ENCODE assay signal across 9 cellular contexts in genomic region chr14:23093993-23094665, GRCh38. TPM values are rescaled to one million over a fixed set of nuclear protein-coding genes. Genes with fewer than 3 reads are reported as not detected.
DNase-seq lines count a peak whose midpoint lies in the region; ATAC-seq, FAIRE-seq and TF ChIP-seq lines count a peak whose summit lies in the region.
"Had no signal": no experiment of that assay in that cellular context is flagged by ENCODE, and none has a peak within 500 bp of the region (broad histone marks: within the 10 kb centered on the region; RNA-seq: fewer than 3 reads in every experiment).

No MANE protein-coding gene starts in this region.

- H3K4me2 ChIP-seq in A549: peak overlapping the region; percentile 98

- H3K27ac Mint-ChIP-seq in natural killer cell treated with Interleukin-12 subunit alpha and Interleukin-12 subunit beta and Interleukin-15 and Interleukin-18, amount 100 ng/mL, for 72 hours: no peak overlapping the region

- H3K27ac ChIP-seq in A549 (peak overlapping the region; percentile 89 to 97), right lobe of liver (peak overlapping the region; percentile 95 to 99 (median 96))

- WGBS in A549 (ENCODE audit: missing lambda C conversion rate): 3% methylated on average over 10 of the region's 14 CpGs
- under 1% methylated on average over 14 of the region's 14 CpGs for WGBS in right lobe of liver (ENCODE audit: insufficient coverage, low coverage, low lambda C conversion rate, missing lambda C conversion rate)

- H3K27me3 Mint-ChIP-seq in natural killer cell treated with Interleukin-12 subunit alpha and Interleukin-12 subunit beta and Interleukin-15 and Interleukin-18, amount 100 ng/mL, for 72 hours: no peaks in the 10 kb centered on the region

- CTCF ChIA-PET in A549 (lab: Yijun Ruan, JAX): interaction anchor here (0.9 to 5.2 kb wide), 17 partner anchors 10 to 216 kb away, joined by 3 to 71 read pairs (median 6); partner anchors contain the start of gene CDH24

- POLR2A ChIA-PET in A549 (lab: Yijun Ruan, JAX): interaction anchor here (0.5 to 2.7 kb wide), 23 partner anchors 9 to 227 kb away, joined by 3 to 36 read pairs (median 7); partner anchors contain the start of genes BCL2L2, HAUS4, PABPN1 and PPP1R3E

- in situ Hi-C loops in astrocyte of the cerebellum (cut with HindIII; ENCODE audit: low sequenced_read_pairs): loop anchor here (5.0 to 10.0 kb wide), 2 partner anchors 89 to 93 kb away; no protein-coding TSS in a partner anchor

- H3K9me3 Mint-ChIP-seq in natural killer cell treated with Interleukin-12 subunit alpha and Interleukin-12 subunit beta and Interleukin-15 and Interleukin-18, amount 100 ng/mL, for 72 hours: no peaks in the 10 kb centered on the region

- peaks cover 16 to 34% of the 10 kb centered on the region in 2 donors for H3K4me1 Mint-ChIP-seq in natural killer cell treated with Interleukin-12 subunit alpha and Interleukin-12 subunit beta and Interleukin-15 and Interleukin-18, amount 100 ng/mL, for 72 hours (ENCODE audit: low read depth in 2 of 2)

- TF ChIP-seq CTCF in A549 (IDR thresholded peaks at IDR 0.05) (peak; percentile 14; the same call in 1 of the 3 replicates), astrocyte of the cerebellum (IDR thresholded peaks at IDR 0.05; ENCODE audit: low read depth, low read length, missing control alignments) (peak; percentile 47), right lobe of liver (IDR thresholded peaks at IDR 0.05) (no peak)

- 0 out of 5 replicates have a peak, but pooled peaks of 1 of the 2 experiments have one; percentile 4 for TF ChIP-seq RAD21 in A549 (conservative IDR thresholded peaks at IDR 0.05 in 1 of 2, IDR thresholded peaks at IDR 0.05 in 1 of 2)

- TF ChIP-seq POLR2A in A549 (IDR thresholded peaks at IDR 0.05; ENCODE audit: low read length) (no peak), right lobe of liver (IDR thresholded peaks at IDR 0.05) (no peak)

- H3K4me3 ChIP-seq in A549 (peak overlapping the region; percentile 62), astrocyte of the cerebellum (ENCODE audit: low read depth, low read length) (peak overlapping the region; percentile 92), right lobe of liver (peak overlapping the region; percentile 79 to 91 (median 86))

- H3K36me3 ChIP-seq in right lobe of liver: peaks cover 12 to 47% (median 17%) of the 10 kb centered on the region in 4 donors

- H3K4me3 Mint-ChIP-seq in natural killer cell treated with Interleukin-12 subunit alpha and Interleukin-12 subunit beta and Interleukin-15 and Interleukin-18, amount 100 ng/mL, for 72 hours: no peak overlapping the region

- FAIRE-seq in A549 (lab: Jason Lieb, UNC): no peak

- H3K27me3 ChIP-seq in right lobe of liver: no peaks in the 10 kb centered on the region

- DNase-seq in A549 (ENCODE audit: low read depth in 1 of 2, low spot score in 1 of 2) (peak in 1 of 2 experiments; percentile 90), astrocyte of the cerebellum (ENCODE audit: low read depth) (no peak), right lobe of liver (no peak), SKM-1 (lab: John Stamatoyannopoulos, UW; ENCODE audit: unreplicated experiment) (no peak)
- no peak for DNase-seq in natural killer cell treated with Interleukin-12 subunit alpha and Interleukin-12 subunit beta and Interleukin-15 and Interleukin-18, amount 100 ng/mL, for 72 hours (ENCODE audit: low spot score)

- no peak for TF ChIP-seq EP300 in A549 (IDR thresholded peaks at IDR 0.05)

- intact Hi-C loops in right lobe of liver (cut with DNase I): no loop called here

- no peaks in the 10 kb centered on the region for H3K9me3 ChIP-seq in A549
- H3K9me3 ChIP-seq in right lobe of liver: no peaks in the 10 kb centered on the region

- ATAC-seq in A549 (peak in 1 of 2 experiments; percentile 69; a peak in 3 of 6 replicates), GM21576 (IDR thresholded peaks at IDR 0.05; ENCODE audit: unreplicated experiment) (peak; percentile 21), right lobe of liver (no peak), HG03469 (IDR thresholded peaks at IDR 0.05; ENCODE audit: unreplicated experiment) (no peak), HG03039 (IDR thresholded peaks at IDR 0.05; ENCODE audit: unreplicated experiment) (no peak)
- ATAC-seq in natural killer cell treated with Interleukin-12 subunit alpha and Interleukin-12 subunit beta and Interleukin-15 and Interleukin-18, amount 100 ng/mL, for 72 hours: no peak

- H3K4me1 ChIP-seq in A549: peaks cover 23% of the 10 kb centered on the region
- H3K4me1 ChIP-seq in right lobe of liver: peaks cover 0 to 29% (median 8%) of the 10 kb centered on the region in 4 donors

- H3K36me3 Mint-ChIP-seq in natural killer cell treated with Interleukin-12 subunit alpha and Interleukin-12 subunit beta and Interleukin-15 and Interleukin-18, amount 100 ng/mL, for 72 hours: peaks cover 12% of the 10 kb centered on the region

TF ChIP-seq in A549, 52 proteins besides CTCF, POLR2A, EP300 and RAD21:
- TF ChIP-seq, protein P1, sequence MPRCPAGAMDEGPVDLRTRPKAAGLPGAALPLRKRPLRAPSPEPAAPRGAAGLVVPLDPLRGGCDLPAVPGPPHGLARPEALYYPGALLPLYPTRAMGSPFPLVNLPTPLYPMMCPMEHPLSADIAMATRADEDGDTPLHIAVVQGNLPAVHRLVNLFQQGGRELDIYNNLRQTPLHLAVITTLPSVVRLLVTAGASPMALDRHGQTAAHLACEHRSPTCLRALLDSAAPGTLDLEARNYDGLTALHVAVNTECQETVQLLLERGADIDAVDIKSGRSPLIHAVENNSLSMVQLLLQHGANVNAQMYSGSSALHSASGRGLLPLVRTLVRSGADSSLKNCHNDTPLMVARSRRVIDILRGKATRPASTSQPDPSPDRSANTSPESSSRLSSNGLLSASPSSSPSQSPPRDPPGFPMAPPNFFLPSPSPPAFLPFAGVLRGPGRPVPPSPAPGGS (IDR thresholded peaks at IDR 0.05): no peak
- no peak for TF ChIP-seq JUN (IDR thresholded peaks at IDR 0.05)

RNA-seq across cellular contexts. Expression of gene ACIN1, which starts 0.8 kb away (rescaled TPM):
- polyA plus RNA-seq in A549 (2011; rRNA removed) (126 and 140 TPM in 2 replicates), A549 (2017; fragmentation: RNase III; extraction: RNeasy Plus Mini Kit Qiagen cat#74134 plus additional on column Dnase treatment) (144 to 150 TPM (median 147 TPM) in 3 replicates)
- polyA plus RNA-seq in A549 (2012; cell fraction: cytosol; rRNA removed): 82.3 and 85.6 TPM in 2 replicates
- 244 and 317 TPM in 2 replicates for polyA plus RNA-seq in A549 (2012; cell fraction: nucleus; rRNA removed)
- polyA minus RNA-seq in A549 (2011; rRNA and poly(A)+ RNA removed): 106 and 121 TPM in 2 replicates
- total RNA-seq in right lobe of liver: 10 to 100 TPM; 40.5 to 66.1 (median 52.9) TPM
- total RNA-seq in natural killer cell treated with Interleukin-12 subunit alpha and Interleukin-12 subunit beta and Interleukin-15 and Interleukin-18, amount 100 ng/mL, for 72 hours: 100 to 1,000 TPM; 186 to 250 TPM

RNA-seq across cellular contexts. Expression of gene C14orf119, which starts 1.2 kb away (rescaled TPM):
- 82.5 and 107 TPM in 2 replicates for polyA plus RNA-seq in A549 (2011; rRNA removed)
- 53.1 and 63.1 TPM in 2 replicates for polyA plus RNA-seq in A549 (2012; cell fraction: cytosol; rRNA removed)
- 21.8 and 29.1 TPM in 2 replicates for polyA plus RNA-seq in A549 (2012; cell fraction: nucleus; rRNA removed)
- 94.8 to 102 TPM (median 99.2 TPM) in 3 replicates for polyA plus RNA-seq in A549 (2017; fragmentation: RNase III; extraction: RNeasy Plus Mini Kit Qiagen cat#74134 plus additional on column Dnase treatment)
- polyA minus RNA-seq in A549 (2011; rRNA and poly(A)+ RNA removed): 69.8 and 95.8 TPM in 2 replicates
- total RNA-seq in right lobe of liver: 10 to 100 TPM; 10.7 to 22.6 (median 14.1) TPM
- total RNA-seq in natural killer cell treated with Interleukin-12 subunit alpha and Interleukin-12 subunit beta and Interleukin-15 and Interleukin-18, amount 100 ng/mL, for 72 hours: 10 to 100 TPM; 41.2 to 55.2 TPM

RNA-seq across cellular contexts. Expression of gene CIROP, which starts 10.7 kb away (rescaled TPM):
- polyA plus RNA-seq in A549 (2011; rRNA removed): 0.03 TPM in 1 of 2 replicates, not detected in the other
- polyA plus RNA-seq in A549 (2012; cell fraction: cytosol; rRNA removed): not detected in 2 replicates
- not detected in 2 replicates for polyA plus RNA-seq in A549 (2012; cell fraction: nucleus; rRNA removed)
- not detected in 3 replicates for polyA plus RNA-seq in A549 (2017; fragmentation: RNase III; extraction: RNeasy Plus Mini Kit Qiagen cat#74134 plus additional on column Dnase treatment)
- not detected in 2 replicates for polyA minus RNA-seq in A549 (2011; rRNA and poly(A)+ RNA removed)
- total RNA-seq in right lobe of liver: not detected
- total RNA-seq in natural killer cell treated with Interleukin-12 subunit alpha and Interleukin-12 subunit beta and Interleukin-15 and Interleukin-18, amount 100 ng/mL, for 72 hours: not detected
- total RNA-seq: RPMI7951 had no signal

RNA-seq across cellular contexts. Expression of gene CEBPE, which starts 24.9 kb away (rescaled TPM):
- not detected in 2 replicates for polyA plus RNA-seq in A549 (2011; rRNA removed)
- polyA plus RNA-seq in A549 (2012; cell fraction: cytosol; rRNA removed): not detected in 2 replicates
- polyA plus RNA-seq in A549 (2012; cell fraction: nucleus; rRNA removed): not detected in 2 replicates
- polyA plus RNA-seq in A549 (2017; fragmentation: RNase III; extraction: RNeasy Plus Mini Kit Qiagen cat#74134 plus additional on column Dnase treatment): 0.05 TPM in 1 of 3 replicates, not detected in the others
- polyA minus RNA-seq in A549 (2011; rRNA and poly(A)+ RNA removed): not detected in 2 replicates
- under 1 TPM in 2 of 6 experiments, not detected in 4; 0.13 to 0.18 TPM for total RNA-seq in right lobe of liver
- not detected for total RNA-seq in natural killer cell treated with Interleukin-12 subunit alpha and Interleukin-12 subunit beta and Interleukin-15 and Interleukin-18, amount 100 ng/mL, for 72 hours
- total RNA-seq: RPMI7951 had no signal

RNA-seq across cellular contexts. Expression of gene CDH24, which starts 36.8 kb away (rescaled TPM):
- polyA plus RNA-seq in A549 (2011; rRNA removed) (4.8 and 4.9 TPM in 2 replicates), A549 (2017; fragmentation: RNase III; extraction: RNeasy Plus Mini Kit Qiagen cat#74134 plus additional on column Dnase treatment) (5.0 to 5.3 TPM (median 5.1 TPM) in 3 replicates)
- polyA plus RNA-seq in A549 (2012; cell fraction: cytosol; rRNA removed): 13.4 and 15.7 TPM in 2 replicates
- 158 and 162 TPM in 2 replicates for polyA plus RNA-seq in A549 (2012; cell fraction: nucleus; rRNA removed)
- 3.9 and 8.1 TPM in 2 replicates for polyA minus RNA-seq in A549 (2011; rRNA and poly(A)+ RNA removed)
- under 1 TPM; 0.26 to 0.74 (median 0.54) TPM for total RNA-seq in right lobe of liver
- 1 to 10 TPM in 1 of 2 donors, under 1 TPM in 1; 0.73 to 1.0 TPM for total RNA-seq in natural killer cell treated with Interleukin-12 subunit alpha and Interleukin-12 subunit beta and Interleukin-15 and Interleukin-18, amount 100 ng/mL, for 72 hours

Comparison
In these comparisons a context has a peak if more than half of its experiments do, and no peak if none do; other contexts are left out.
1. CTCF ChIP-seq: peak in A549 (single experiment) and astrocyte of the cerebellum (single experiment); none in right lobe of liver (0 of 4).
2. Peak in every context shown above with its lines, with median percentiles within 50 percentile points of each other: H3K4me3 ChIP-seq.